Comparison of ENCODE assay signal across 9 cellular contexts in the genomic region with DNA sequence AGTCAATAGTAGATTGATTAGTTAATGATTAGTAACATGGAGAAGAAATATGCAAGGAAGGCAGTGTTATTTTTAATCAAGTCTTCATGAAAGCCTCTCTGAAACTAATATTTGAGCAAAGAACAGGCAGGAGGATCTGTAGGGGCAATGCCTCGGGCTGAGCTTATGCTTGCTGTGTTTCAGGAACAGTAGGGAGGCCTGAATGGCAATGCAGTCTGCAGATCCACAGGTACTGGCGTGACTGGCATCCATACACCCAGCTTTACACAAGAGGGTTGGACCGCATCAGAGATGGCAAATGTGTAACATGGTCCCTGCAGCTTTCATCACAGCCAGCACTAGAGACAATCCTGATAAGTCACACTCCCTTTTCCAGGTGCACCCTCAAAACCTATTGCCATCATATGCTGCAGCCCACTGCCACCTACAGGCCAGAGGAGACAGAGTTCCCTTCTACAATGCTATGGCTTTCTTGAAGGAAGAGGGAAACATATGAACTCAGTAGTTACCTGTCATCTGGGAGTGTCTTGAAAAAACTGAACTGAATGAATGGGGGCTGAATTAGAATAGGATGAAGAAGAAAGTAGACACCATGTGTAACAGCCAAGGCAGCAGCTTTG.
DNase-seq lines count a peak whose midpoint lies in the region; ATAC-seq, FAIRE-seq and TF ChIP-seq lines count a peak whose summit lies in the region.
"Had no signal": no experiment of that assay in that cellular context is flagged by ENCODE, and none has a peak within 500 bp of the region (broad histone marks: within the 10 kb centered on the region; RNA-seq: fewer than 3 reads in every experiment).

No MANE protein-coding gene starts in this region.

- no peaks in the 10 kb centered on the region for H3K9me3 Mint-ChIP-seq in stimulated activated naive CD8-positive, alpha-beta T cell treated with anti-CD3 and anti-CD28 coated beads, Interleukin-15, amount 100 ng/mL, for 72 hours

- 73% methylated on average over 3 of the region's 3 CpGs; no CpG with 5 or more reads in 1 of the 2 experiments for WGBS in H1 (ENCODE audit: extremely low coverage in 1 of 2, insufficient coverage in 1 of 2, insufficient read length in 1 of 2, insufficient replicate concordance in 2 of 2, low coverage in 1 of 2, low lambda C conversion rate in 2 of 2, missing lambda C conversion rate in 1 of 2), 2 experiments

- no peak overlapping the region for H3K27ac Mint-ChIP-seq in stimulated activated naive CD8-positive, alpha-beta T cell treated with anti-CD3 and anti-CD28 coated beads, Interleukin-15, amount 100 ng/mL, for 72 hours
- H3K27ac Mint-ChIP-seq: activated naive CD8-positive, alpha-beta T cell had no signal

- H3K27ac ChIP-seq in H1 (ENCODE audit: low read depth, low read length), result no peak overlapping the region

- no peaks in the 10 kb centered on the region for H3K36me3 ChIP-seq in H1 (ENCODE audit: control insufficient read depth in 2 of 4, insufficient read depth in 4 of 4, low read length in 3 of 4)

- CTCF ChIA-PET in H1 (lab: Charles Lee; ENCODE audit: partially characterized antibody), result interaction anchor here (0.6 to 1.7 kb wide), 27 partner anchors 9 to 526 kb away, joined by 3 to 8 read pairs (median 4); no protein-coding TSS in a partner anchor

- H3K27me3 Mint-ChIP-seq in stimulated activated naive CD8-positive, alpha-beta T cell treated with anti-CD3 and anti-CD28 coated beads, Interleukin-15, amount 100 ng/mL, for 72 hours, result no peaks in the 10 kb centered on the region

- H3K27me3 ChIP-seq in H1 (replicated peaks in 1 of 4; ENCODE audit: control insufficient read depth in 3 of 4, extremely low read depth in 1 of 4, insufficient read depth in 3 of 4, low read length in 3 of 4), result no peaks in the 10 kb centered on the region

- H2BK5ac ChIP-seq in H1 (ENCODE audit: low read depth, low read length), result no peak overlapping the region

- POLR2A ChIA-PET in H1 (lab: Charles Lee; ENCODE audit: partially characterized antibody), result no interaction called here

- no peaks in the 10 kb centered on the region for H3K4me1 Mint-ChIP-seq in stimulated activated naive CD8-positive, alpha-beta T cell treated with anti-CD3 and anti-CD28 coated beads, Interleukin-15, amount 100 ng/mL, for 72 hours

- no peak overlapping the region for H3K14ac ChIP-seq in H1 (ENCODE audit: insufficient read length)

- no peak overlapping the region for H4K5ac ChIP-seq in H1 (ENCODE audit: insufficient read length, low read depth, low read length)

- FAIRE-seq in H1 (lab: Jason Lieb, UNC), result peak; percentile 76

- TF ChIP-seq EP300 in H1 (IDR thresholded peaks at IDR 0.05; ENCODE audit: borderline replicate concordance in 1 of 2, low read depth in 2 of 2, low read length in 2 of 2), result no peak

- peak; percentile 58 to 97 (median 75) for TF ChIP-seq CTCF in H1 (IDR thresholded peaks at IDR 0.05; ENCODE audit: control extremely low read depth in 1 of 3, insufficient read depth in 1 of 3, low read depth in 1 of 3, low read length in 3 of 3)

- H3K4me3 Mint-ChIP-seq in stimulated activated naive CD8-positive, alpha-beta T cell treated with anti-CD3 and anti-CD28 coated beads, Interleukin-15, amount 100 ng/mL, for 72 hours, result no peak overlapping the region
- H3K4me3 Mint-ChIP-seq: activated naive CD8-positive, alpha-beta T cell had no signal

- no peaks in the 10 kb centered on the region for H3K79me1 ChIP-seq in H1 (ENCODE audit: low read depth, low read length)

- no peak overlapping the region for H3K4me3 ChIP-seq in H1 (ENCODE audit: extremely low read depth in 1 of 4, insufficient read depth in 2 of 4, low read depth in 3 of 4, low read length in 4 of 4)

- H3K18ac ChIP-seq in H1 (ENCODE audit: extremely low read depth, low read length), result no peak overlapping the region

- peak; percentile 6 for DNase-seq in stimulated activated naive CD8-positive, alpha-beta T cell treated with anti-CD3 and anti-CD28 coated beads, Interleukin-15, Interleukin-2, amounts not matched to agents 100 U/mL and 50 U/mL, for 24 hours
- DNase-seq in stimulated activated naive CD8-positive, alpha-beta T cell treated with anti-CD3 and anti-CD28 coated beads, Interleukin-15, amount 100 ng/mL, for 72 hours, result no peak
- DNase-seq in NCI-H748 (lab: John Stamatoyannopoulos, UW; ENCODE audit: unreplicated experiment) (peak; percentile 60), H1 (ENCODE audit: low read depth in 1 of 2, low spot score in 2 of 2) (no peak), mucosa of gallbladder (ENCODE audit: low spot score) (peak; percentile 56), dermis blood vessel endothelial cell (no peak)

- no peak overlapping the region for H2BK15ac ChIP-seq in H1 (ENCODE audit: low read length)

- no peak overlapping the region for H3K4ac ChIP-seq in H1 (replicated peaks; ENCODE audit: insufficient read length, low read depth, low read length)

- H2AFZ ChIP-seq in H1 (ENCODE audit: low read length), result peak overlapping the region; percentile 90

- ATAC-seq in stimulated activated naive CD8-positive, alpha-beta T cell treated with anti-CD3 and anti-CD28 coated beads, Interleukin-15, Interleukin-2, amounts not matched to agents 100 U/mL and 50 U/mL, for 24 hours, result no peak
- ATAC-seq in stimulated activated naive CD8-positive, alpha-beta T cell treated with anti-CD3 and anti-CD28 coated beads, Interleukin-15, amount 100 ng/mL, for 72 hours, result no peak
- peak; percentile 79 for ATAC-seq in HG03066 (IDR thresholded peaks at IDR 0.05; ENCODE audit: low read depth, unreplicated experiment)
- ATAC-seq in HG03025 (IDR thresholded peaks at IDR 0.05; ENCODE audit: low FRiP score, unreplicated experiment), result no peak

- H3K56ac ChIP-seq in H1 (replicated peaks; ENCODE audit: insufficient read length, low read depth, low read length), result no peak overlapping the region

- H2BK120ac ChIP-seq in H1 (replicated peaks; ENCODE audit: low read depth, low read length), result no peak overlapping the region

- H3K23ac ChIP-seq in H1 (ENCODE audit: insufficient read length), result no peak overlapping the region

- H3K23me2 ChIP-seq in H1 (ENCODE audit: low read depth, low read length), result no peaks in the 10 kb centered on the region

- no peak overlapping the region for H4K91ac ChIP-seq in H1 (replicated peaks; ENCODE audit: insufficient read length, low read length)

- TF ChIP-seq POLR2A in H1 (IDR thresholded peaks at IDR 0.05; ENCODE audit: control extremely low read depth in 1 of 2, low read depth in 2 of 2, low read length in 2 of 2), result no peak

- no peak overlapping the region for H2AK5ac ChIP-seq in H1 (ENCODE audit: low read depth, low read length)

- H2BK12ac ChIP-seq in H1 (ENCODE audit: low read depth, low read length), result no peak overlapping the region

- no peak overlapping the region for H3K9ac ChIP-seq in H1 (replicated peaks in 1 of 4; ENCODE audit: extremely low read depth in 1 of 4, low read depth in 3 of 4, low read length in 3 of 4)

- no peak overlapping the region for H3K4me2 ChIP-seq in H1 (ENCODE audit: insufficient read depth in 1 of 2, low read depth in 2 of 2, low read length in 2 of 2)

- 0 out of 4 replicates have a peak, but pooled peaks cover 0 to 3% of the 10 kb centered on the region in 2 experiments for H3K9me3 ChIP-seq in H1 (ENCODE audit: insufficient read depth in 2 of 2, low read depth in 1 of 2, low read length in 1 of 2)

- peaks cover 0 to 2% (median 0%) of the 10 kb centered on the region in 4 experiments; a peak in 2 of 7 replicates for H3K4me1 ChIP-seq in H1 (replicated peaks in 1 of 4; ENCODE audit: control insufficient read depth in 3 of 4, insufficient read depth in 4 of 4, low read length in 3 of 4)

- no peaks in the 10 kb centered on the region for H3K79me2 ChIP-seq in H1 (ENCODE audit: control insufficient read depth in 1 of 2, insufficient read depth in 2 of 2, low read length in 2 of 2)

- peak; percentile 92 to 94 for TF ChIP-seq RAD21 in H1 (IDR thresholded peaks at IDR 0.05 in 1 of 2, conservative IDR thresholded peaks at IDR 0.05 in 1 of 2; ENCODE audit: low read depth in 2 of 2, low read length in 2 of 2)

- no peak overlapping the region for H4K8ac ChIP-seq in H1 (ENCODE audit: extremely low read depth, insufficient read depth, low read length)

- H4K20me1 ChIP-seq in H1 (replicated peaks in 1 of 2; ENCODE audit: control insufficient read depth in 1 of 2, insufficient read depth in 2 of 2, low read length in 2 of 2), result no peaks in the 10 kb centered on the region

- no peak overlapping the region for H2BK20ac ChIP-seq in H1 (ENCODE audit: low read length)

TF ChIP-seq in H1, 55 proteins besides CTCF, POLR2A, EP300 and RAD21:
- TF ChIP-seq SP2 (IDR thresholded peaks at IDR 0.05; ENCODE audit: low read length), result no peak
- no peak for TF ChIP-seq SAP30 (IDR thresholded peaks at IDR 0.05; ENCODE audit: insufficient read depth, insufficient replicate concordance, low read length)
- TF ChIP-seq MAFK (IDR thresholded peaks at IDR 0.05; ENCODE audit: low read depth, low read length), result peak; percentile 9; the same call in 1 of the 2 replicates
- TF ChIP-seq TCF12 (IDR thresholded peaks at IDR 0.05; ENCODE audit: low read depth, low read length), result 0 out of 2 replicates have a peak, but pooled peaks have one; percentile 46
- no peak for TF ChIP-seq JUND (IDR thresholded peaks at IDR 0.05; ENCODE audit: low read length)
- no peak for TF ChIP-seq BCL11A (IDR thresholded peaks at IDR 0.05; ENCODE audit: low read depth in 2 of 2, low read length in 2 of 2)
- no peak for TF ChIP-seq CEBPB (IDR thresholded peaks at IDR 0.05; ENCODE audit: low read depth, low read length)
- TF ChIP-seq TEAD4 (IDR thresholded peaks at IDR 0.05; ENCODE audit: low read depth, low read length), result no peak
TF ChIP-seq in H1: peak in this region for 2.

Comparison
In these comparisons a context has a peak if more than half of its experiments do, and no peak if none do; other contexts are left out.
1. DNase-seq: peak in stimulated activated naive CD8-positive, alpha-beta T cell treated with anti-CD3 and anti-CD28 coated beads, Interleukin-15, Interleukin-2, amounts not matched to agents 100 U/mL and 50 U/mL, for 24 hours (single experiment), NCI-H748 (single experiment) and mucosa of gallbladder (single experiment); none in stimulated activated naive CD8-positive, alpha-beta T cell treated with anti-CD3 and anti-CD28 coated beads, Interleukin-15, amount 100 ng/mL, for 72 hours (0 of 2), H1 (0 of 2) and dermis blood vessel endothelial cell (single experiment).